14 cellular contexts compared by ENCODE assay signal in the genomic region with DNA sequence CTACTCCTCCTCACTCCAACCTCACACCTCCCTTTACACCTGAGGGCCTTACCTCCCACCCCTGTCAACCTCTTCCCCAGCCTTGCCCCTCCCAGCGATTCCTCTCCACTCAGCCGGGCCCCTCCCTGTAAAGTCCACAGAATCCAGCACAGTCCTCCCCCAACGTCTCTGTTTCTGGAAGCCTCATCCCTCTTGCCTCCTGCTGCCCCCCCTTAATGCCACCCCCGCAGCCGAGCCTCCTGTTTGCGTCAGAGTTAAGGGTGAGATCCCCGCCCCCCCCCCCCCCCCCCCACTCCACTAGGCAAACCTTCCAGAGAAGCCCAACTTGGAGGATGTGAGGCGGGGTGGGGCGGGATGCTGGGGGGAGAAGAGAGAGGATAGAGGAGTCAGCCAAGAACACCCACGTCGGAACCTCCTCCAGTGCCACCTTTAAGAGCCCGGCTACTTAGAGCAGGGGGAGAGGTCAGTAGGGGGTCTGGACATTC. TPM values are rescaled to one million over a fixed set of nuclear protein-coding genes. Genes with fewer than 3 reads are reported as not detected.
DNase-seq lines count a peak whose midpoint lies in the region; ATAC-seq, FAIRE-seq and TF ChIP-seq lines count a peak whose summit lies in the region.
"Had no signal": no experiment of that assay in that cellular context is flagged by ENCODE, and none has a peak within 500 bp of the region (broad histone marks: within the 10 kb centered on the region; RNA-seq: fewer than 3 reads in every experiment).

No MANE protein-coding gene starts in this region.

- TF ChIP-seq CTCF in MCF 10A (IDR thresholded peaks at IDR 0.05; ENCODE audit: unreplicated experiment): no peak
- TF ChIP-seq CTCF in breast epithelium (IDR thresholded peaks at IDR 0.05): no peak
- TF ChIP-seq CTCF in astrocyte (IDR thresholded peaks at IDR 0.05; ENCODE audit: insufficient read depth, low read depth, low read length): no peak
- no peak for TF ChIP-seq CTCF in stomach (IDR thresholded peaks at IDR 0.05)

- H3K36me3 Mint-ChIP-seq in MCF 10A (ENCODE audit: insufficient read depth, unreplicated experiment): no peaks in the 10 kb centered on the region
- H3K36me3 Mint-ChIP-seq in astrocyte (ENCODE audit: low read depth, unreplicated experiment): no peaks in the 10 kb centered on the region

- H3K27me3 Mint-ChIP-seq in MCF 10A (ENCODE audit: insufficient read depth, unreplicated experiment): peaks cover 28% of the 10 kb centered on the region
- H3K27me3 Mint-ChIP-seq in astrocyte (ENCODE audit: low read depth, unreplicated experiment): peaks cover 31% of the 10 kb centered on the region

- TF ChIP-seq POLR2A in breast epithelium (IDR thresholded peaks at IDR 0.05) (no peak), stomach (IDR thresholded peaks at IDR 0.05) (no peak)

- peaks cover 9 to 88% of the 10 kb centered on the region in 2 donors for H3K27me3 ChIP-seq in breast epithelium
- peaks cover 3% of the 10 kb centered on the region for H3K27me3 ChIP-seq in astrocyte (ENCODE audit: insufficient read depth, low read length)
- no peaks in the 10 kb centered on the region for H3K27me3 ChIP-seq in iPS DF 6.9 (ENCODE audit: control insufficient read depth, insufficient read depth, low read length)
- peaks cover 9 to 100% (median 66%) of the 10 kb centered on the region in 3 donors for H3K27me3 ChIP-seq in stomach

- DNase-seq in MCF 10A (ENCODE audit: unreplicated experiment) (peak; percentile 34), breast epithelium (ENCODE audit: low spot score in 2 of 2) (no peak), astrocyte (ENCODE audit: low read depth) (no peak), iPS DF 6.9 (ENCODE audit: low read depth, low spot score) (no peak), stomach (no peak), SIG-M5 (lab: John Stamatoyannopoulos, UW) (no peak), middle frontal gyrus (ENCODE audit: extremely low spot score, low spot score) (no peak)
- DNase-seq: naive thymus-derived CD8-positive, alpha-beta T cell; stimulated activated CD4-positive, alpha-beta T cell treated with anti-CD3 and anti-CD28 coated beads, Interleukin-1b, Interleukin-23, amount 100 ng/mL, for 48 hours had no signal

- H3K4me3 ChIP-seq in breast epithelium (peak overlapping the region in 1 of 3 donors; percentile 54), astrocyte (ENCODE audit: insufficient read depth, low read depth, low read length) (peak overlapping the region; percentile 56), iPS DF 6.9 (ENCODE audit: low read length) (peak overlapping the region; percentile 93; the same call in 1 of the 2 replicates), stomach (peak overlapping the region in 3 of 4 donors; percentile 7 to 26 (median 17))

- H3K4me2 ChIP-seq in astrocyte (ENCODE audit: low read length): peak overlapping the region; percentile 90

- peaks cover 12% of the 10 kb centered on the region for H3K4me1 Mint-ChIP-seq in MCF 10A (ENCODE audit: insufficient read depth, unreplicated experiment)
- H3K4me1 Mint-ChIP-seq in astrocyte (ENCODE audit: low read depth, unreplicated experiment): peaks cover 2% of the 10 kb centered on the region

- no peaks in the 10 kb centered on the region for H3K4me1 ChIP-seq in breast epithelium
- H3K4me1 ChIP-seq in astrocyte (ENCODE audit: insufficient read depth, low read length): peaks cover 8% of the 10 kb centered on the region
- H3K4me1 ChIP-seq in iPS DF 6.9 (ENCODE audit: control insufficient read depth, insufficient read depth, low read length): peaks cover 6% of the 10 kb centered on the region
- H3K4me1 ChIP-seq in stomach: peaks cover 18 to 31% (median 29%) of the 10 kb centered on the region in 4 donors

- POLR2A ChIA-PET in MCF 10A (lab: Yijun Ruan, JAX): no interaction called here

- H4K20me1 ChIP-seq in astrocyte (ENCODE audit: insufficient read depth, low read length): no peaks in the 10 kb centered on the region

- peak overlapping the region; percentile 41 for H2AFZ ChIP-seq in astrocyte (ENCODE audit: low read depth, low read length)

- H3K9me3 Mint-ChIP-seq in MCF 10A (ENCODE audit: unreplicated experiment): no peaks in the 10 kb centered on the region
- peaks cover 2% of the 10 kb centered on the region for H3K9me3 Mint-ChIP-seq in astrocyte (ENCODE audit: unreplicated experiment)
- H3K9me3 Mint-ChIP-seq: activated T-helper 17 cell treated with anti-CD3 and anti-CD28 coated beads, Interleukin-2, amount 50 U/mL, for 72 hours had no signal

- no TSS peak for BruUV-seq in MCF 10A (replicated peaks; lab: Mats Ljungman, UMichigan)

- FAIRE-seq in astrocyte (lab: Jason Lieb, UNC): no peak
- FAIRE-seq: A204.1 had no signal

- CTCF ChIA-PET in MCF 10A (lab: Yijun Ruan, JAX): no interaction called here

- H3K36me3 ChIP-seq in breast epithelium (no peaks in the 10 kb centered on the region), astrocyte (ENCODE audit: insufficient read depth, low read length) (no peaks in the 10 kb centered on the region), iPS DF 6.9 (ENCODE audit: control insufficient read depth, insufficient read depth, low read length) (no peaks in the 10 kb centered on the region), stomach (no peaks in the 10 kb centered on the region)

- peak overlapping the region; percentile 73 for H3K9ac ChIP-seq in astrocyte (ENCODE audit: low read length)

- H3K79me2 ChIP-seq in astrocyte (ENCODE audit: insufficient read depth, low read length): no peaks in the 10 kb centered on the region

- no peak for TF ChIP-seq EP300 in stomach (IDR thresholded peaks at IDR 0.05)

- H3K27ac Mint-ChIP-seq in MCF 10A (ENCODE audit: low read depth, unreplicated experiment) (no peak overlapping the region), astrocyte (ENCODE audit: unreplicated experiment) (no peak overlapping the region)
- H3K27ac Mint-ChIP-seq: activated T-helper 17 cell treated with anti-CD3 and anti-CD28 coated beads, Interleukin-2, amount 50 U/mL, for 72 hours; naive thymus-derived CD8-positive, alpha-beta T cell had no signal

- ATAC-seq in GM21526 (IDR thresholded peaks at IDR 0.05; ENCODE audit: low FRiP score, unreplicated experiment): no peak
- ATAC-seq: activated CD4-positive, CD25-positive, alpha-beta regulatory T cell treated with anti-CD3 and anti-CD28 coated beads, Interleukin-2, amount 50 U/mL, for 24 hours; activated T-helper 17 cell treated with anti-CD3 and anti-CD28 coated beads, Interleukin-2, amount 50 U/mL, for 72 hours had no signal

- WGBS in iPS DF 6.9 (ENCODE audit: insufficient coverage, insufficient read length): no CpG with 5 or more reads among the region's 12 CpGs
- 1 to 4% (median 2%) methylated on average over 7 to 12 of the region's 12 CpGs for WGBS in stomach, 5 donors

- H3K4me3 Mint-ChIP-seq in MCF 10A (ENCODE audit: unreplicated experiment) (peak overlapping the region; percentile 28), astrocyte (ENCODE audit: unreplicated experiment) (peak overlapping the region; percentile 40)
- H3K4me3 Mint-ChIP-seq: activated T-helper 17 cell treated with anti-CD3 and anti-CD28 coated beads, Interleukin-2, amount 50 U/mL, for 72 hours had no signal

- H3K27ac ChIP-seq in breast epithelium (no peak overlapping the region), astrocyte (ENCODE audit: low read depth, low read length) (peak overlapping the region; percentile 38), iPS DF 6.9 (ENCODE audit: low read length) (no peak overlapping the region), stomach (peak overlapping the region in 1 of 5 donors; percentile 10)
- H3K27ac ChIP-seq: RWPE1 had no signal

- H3K9me3 ChIP-seq in breast epithelium: no peaks in the 10 kb centered on the region
- no peaks in the 10 kb centered on the region for H3K9me3 ChIP-seq in astrocyte (ENCODE audit: insufficient read depth, low read depth, low read length)
- H3K9me3 ChIP-seq in iPS DF 6.9 (ENCODE audit: control insufficient read depth, insufficient read depth, low read length): no peaks in the 10 kb centered on the region
- H3K9me3 ChIP-seq in stomach: no peaks in the 10 kb centered on the region

- intact Hi-C loops in MCF 10A (cut with micrococcal nuclease): no loop called here
- intact Hi-C loops in breast epithelium (cut with DNase I; ENCODE audit: low total_unique reads): no loop called here
- intact Hi-C loops in stomach (cut with DNase I; ENCODE audit: low total_unique reads): no loop called here

RNA-seq across cellular contexts. Expression of a gene that starts 2.1 kb away (rescaled TPM):
- total RNA-seq in MCF 10A (2022): 0.15 and 0.21 TPM in 2 replicates
- total RNA-seq in breast epithelium: under 1 TPM in 2 of 3 donors, not detected in 1; under 0.01 to 0.15 TPM
- total RNA-seq in astrocyte: 1.2 and 1.4 TPM in 2 replicates
- total RNA-seq in stomach: 1 to 10 TPM in 1 of 5 donors, under 1 TPM in 3, not detected in 1; under 0.01 to 2.2 (median 0.44) TPM
- polyA plus RNA-seq in stomach: under 1 TPM; 0.08 to 0.31 (median 0.15) TPM

RNA-seq across cellular contexts. Expression of a gene that starts 33.2 kb away (rescaled TPM):
- total RNA-seq in MCF 10A (2022) (47.1 and 58.3 TPM in 2 replicates), breast epithelium (10 to 100 TPM; 11.2 to 17.4 (median 15.4) TPM), astrocyte (72.3 and 82.2 TPM in 2 replicates), stomach (100 to 1,000 TPM in 1 of 5 donors, 10 to 100 TPM in 3, 1 to 10 TPM in 1; 8.3 to 193 (median 67.1) TPM)
- polyA plus RNA-seq in stomach: 10 to 100 TPM; 14.9 to 25.2 (median 25.0) TPM
